ENCODE assay signal across 18 cellular contexts in the genomic region with DNA sequence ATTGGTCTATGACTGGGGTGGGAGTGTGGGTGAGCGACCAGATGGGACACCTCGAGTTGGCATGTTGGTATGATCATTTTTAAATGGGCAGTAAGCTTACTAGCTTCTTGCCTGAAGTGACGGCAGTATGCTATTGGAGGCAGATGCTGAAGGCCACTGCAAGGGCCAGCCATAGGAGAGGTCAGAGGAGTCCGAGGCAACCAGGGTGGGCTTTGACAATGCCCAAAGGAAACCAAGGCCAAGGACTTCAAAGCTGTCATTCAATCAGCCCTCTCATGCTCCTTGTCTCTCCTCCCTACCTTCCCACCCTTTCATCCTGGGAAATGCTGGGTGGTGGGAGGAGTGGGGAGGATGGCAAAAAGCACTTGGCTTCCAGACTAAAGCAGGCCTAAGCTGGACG. TPM values are rescaled to one million over a fixed set of nuclear protein-coding genes. Genes with fewer than 3 reads are reported as not detected.
DNase-seq lines count a peak whose midpoint lies in the region; ATAC-seq and TF ChIP-seq lines count a peak whose summit lies in the region.
"Had no signal": no experiment of that assay in that cellular context is flagged by ENCODE, and none has a peak within 500 bp of the region (broad histone marks: within the 10 kb centered on the region; RNA-seq: fewer than 3 reads in every experiment).

No MANE protein-coding gene starts in this region.

- H2AK5ac ChIP-seq in mesenchymal stem cell (ENCODE audit: low read length, severe bottlenecking): no peak overlapping the region

- H3K23ac ChIP-seq in mesenchymal stem cell (ENCODE audit: low read length in 2 of 2): no peak overlapping the region

- H3K9me3 Mint-ChIP-seq in endodermal cell: no peaks in the 10 kb centered on the region
- H3K9me3 Mint-ChIP-seq: CD4-positive, CD25-positive, alpha-beta regulatory T cell had no signal

- no peak for DNase-seq in AG04450 (ENCODE audit: low read depth, low spot score)
- DNase-seq in endodermal cell: no peak
- no peak for DNase-seq in mesenchymal stem cell
- DNase-seq in NCI-H1092 (lab: John Stamatoyannopoulos, UW): no peak
- DNase-seq in activated CD4-positive, CD25-positive, alpha-beta regulatory T cell (lab: John Stamatoyannopoulos, UW): no peak
- DNase-seq: CD4-positive, CD25-positive, alpha-beta regulatory T cell; COR-L47; H7; KBM-7; NCI-H1694 treated with DMSO at 0.1 percent for 48 hours; NCI-H226; NCI-H524; NCI-H82; PC-3; RPMI8226; SIG-M5 had no signal

- no peak overlapping the region for H2BK15ac ChIP-seq in mesenchymal stem cell (ENCODE audit: low read depth, poor library complexity, severe bottlenecking)

- no peak overlapping the region for H2BK5ac ChIP-seq in mesenchymal stem cell (ENCODE audit: low read depth, low read length, poor library complexity, severe bottlenecking)

- H3K36me3 Mint-ChIP-seq in endodermal cell (ENCODE audit: low read depth): no peaks in the 10 kb centered on the region
- H3K36me3 Mint-ChIP-seq: CD4-positive, CD25-positive, alpha-beta regulatory T cell had no signal

- H3K4me3 ChIP-seq in AG04450 (ENCODE audit: low read depth, low read length): no peak overlapping the region
- no peak overlapping the region for H3K4me3 ChIP-seq in HEK293 (ENCODE audit: low read depth, low read length)
- H3K4me3 ChIP-seq in endodermal cell (ENCODE audit: low read length): no peak overlapping the region
- H3K4me3 ChIP-seq in mesenchymal stem cell (ENCODE audit: insufficient read depth in 1 of 2, low read depth in 1 of 2, low read length in 2 of 2): no peak overlapping the region

- ATAC-seq in HG02840 (IDR thresholded peaks at IDR 0.05; ENCODE audit: low FRiP score, unreplicated experiment): no peak

- WGBS in endodermal cell (ENCODE audit: insufficient coverage in 1 of 2, insufficient read length in 1 of 2), 2 experiments: 94 to 96% methylated on average over 4 to 5 of the region's 5 CpGs
- 97% methylated on average over 4 of the region's 5 CpGs for WGBS in mesenchymal stem cell

- no peaks in the 10 kb centered on the region for H3K9me3 ChIP-seq in AG04450 (ENCODE audit: control insufficient read depth, insufficient read depth, low read length)
- H3K9me3 ChIP-seq in HEK293 (ENCODE audit: control insufficient read depth, insufficient read depth, low read depth, low read length): no peaks in the 10 kb centered on the region
- H3K9me3 ChIP-seq in endodermal cell (ENCODE audit: control insufficient read depth, low read length): no peaks in the 10 kb centered on the region
- no peaks in the 10 kb centered on the region for H3K9me3 ChIP-seq in mesenchymal stem cell (ENCODE audit: control insufficient read depth, low read length)

- H3K4ac ChIP-seq in mesenchymal stem cell (ENCODE audit: low read depth in 1 of 2, low read length in 2 of 2): no peak overlapping the region

- H3K36me3 ChIP-seq in HEK293 (ENCODE audit: control insufficient read depth in 2 of 2, insufficient read depth in 1 of 2, low read length in 2 of 2) (no peaks in the 10 kb centered on the region), endodermal cell (ENCODE audit: control insufficient read depth, insufficient read depth, low read length) (no peaks in the 10 kb centered on the region), mesenchymal stem cell (ENCODE audit: control insufficient read depth in 1 of 2, insufficient read depth in 2 of 2, low read depth in 1 of 2, low read length in 2 of 2) (peaks cover 0 to 9% of the 10 kb centered on the region in 2 experiments)

- H3K27ac ChIP-seq in AG04450 (ENCODE audit: low read depth, low read length) (peak overlapping the region; percentile 25), HEK293 (ENCODE audit: extremely low read depth, low read depth, low read length) (no peak overlapping the region), endodermal cell (ENCODE audit: low read depth, low read length) (no peak overlapping the region), mesenchymal stem cell (ENCODE audit: low read length, poor library complexity, severe bottlenecking) (no peak overlapping the region)

- CTCF ChIA-PET in AG04450 (lab: Charles Lee) (interaction anchor here (1.1 kb wide), 1 partner anchor 457 kb away, joined by 5 read pairs; no protein-coding TSS in a partner anchor), HEK293 (lab: Yijun Ruan, JAX) (interaction anchor here (1.0 to 1.5 kb wide), 4 partner anchors 10 to 457 kb away, joined by 3 to 5 read pairs (median 4); no protein-coding TSS in a partner anchor)

- no peaks in the 10 kb centered on the region for H3K27me3 Mint-ChIP-seq in endodermal cell (ENCODE audit: insufficient read depth)

- no peak overlapping the region for H3K14ac ChIP-seq in mesenchymal stem cell (ENCODE audit: low read length in 2 of 2)

- H3K18ac ChIP-seq in mesenchymal stem cell (ENCODE audit: low read depth in 1 of 2, low read length in 2 of 2): peak overlapping the region in 1 of 2 experiments; percentile 78

- H2BK12ac ChIP-seq in mesenchymal stem cell (ENCODE audit: low read length in 2 of 2): peak overlapping the region; percentile 14 to 66

- no peak overlapping the region for H4K91ac ChIP-seq in mesenchymal stem cell (ENCODE audit: low read length)

- TF ChIP-seq CTCF in AG04450 (IDR thresholded peaks at IDR 0.05; ENCODE audit: low read depth, low read length): no peak
- TF ChIP-seq CTCF in HEK293 (tag by site-specific recombination; IDR thresholded peaks at IDR 0.05): no peak
- TF ChIP-seq CTCF in endodermal cell (conservative IDR thresholded peaks at IDR 0.05): no peak

- H3K27me3 ChIP-seq in AG04450 (ENCODE audit: control insufficient read depth, insufficient read depth, low read length) (no peaks in the 10 kb centered on the region), endodermal cell (ENCODE audit: control insufficient read depth, insufficient read depth, low read length, poor library complexity, severe bottlenecking) (no peaks in the 10 kb centered on the region), mesenchymal stem cell (ENCODE audit: control insufficient read depth in 1 of 2, insufficient read depth in 1 of 2, low read length in 2 of 2) (no peaks in the 10 kb centered on the region)

- no peak overlapping the region for H4K8ac ChIP-seq in mesenchymal stem cell (ENCODE audit: low read length)

- H3K4me1 Mint-ChIP-seq in endodermal cell: peaks cover 52% of the 10 kb centered on the region

- no peaks in the 10 kb centered on the region for H3K79me1 ChIP-seq in mesenchymal stem cell (replicated peaks; ENCODE audit: low read length, poor library complexity, severe bottlenecking)

- H3K4me1 ChIP-seq in HEK293 (ENCODE audit: control insufficient read depth, insufficient read depth, low read length): peaks cover 10% of the 10 kb centered on the region
- peaks cover 25% of the 10 kb centered on the region for H3K4me1 ChIP-seq in endodermal cell (ENCODE audit: control insufficient read depth, insufficient read depth, low read length)
- no peaks in the 10 kb centered on the region for H3K4me1 ChIP-seq in mesenchymal stem cell (ENCODE audit: control insufficient read depth, insufficient read depth, low read depth, low read length)

- H3K4me2 ChIP-seq in mesenchymal stem cell (ENCODE audit: low read length, poor library complexity, severe bottlenecking): no peak overlapping the region

- peak overlapping the region; percentile 73 for H2AFZ ChIP-seq in mesenchymal stem cell (ENCODE audit: low read depth, low read length)

- POLR2A ChIA-PET in AG04450 (lab: Yijun Ruan, JAX) (interaction anchor here (0.6 to 1.2 kb wide), 3 partner anchors 15 to 244 kb away, joined by 3 read pairs; no protein-coding TSS in a partner anchor), HEK293 (lab: Yijun Ruan, JAX) (interaction anchor here (0.6 kb wide), 1 partner anchor 61 kb away, joined by 3 read pairs; no protein-coding TSS in a partner anchor)

- H3K27ac Mint-ChIP-seq in endodermal cell: peak overlapping the region; percentile 89
- H3K27ac Mint-ChIP-seq: CD4-positive, CD25-positive, alpha-beta regulatory T cell had no signal

- H3K4me3 Mint-ChIP-seq in endodermal cell: no peak overlapping the region
- H3K4me3 Mint-ChIP-seq: CD4-positive, CD25-positive, alpha-beta regulatory T cell had no signal

- no peak overlapping the region for H2BK120ac ChIP-seq in mesenchymal stem cell (ENCODE audit: low read depth, low read length)

- no peak overlapping the region for H3K9ac ChIP-seq in endodermal cell (ENCODE audit: extremely low read depth, low read length, poor library complexity, severe bottlenecking)
- no peak overlapping the region for H3K9ac ChIP-seq in mesenchymal stem cell (ENCODE audit: low read length)

TF ChIP-seq in HEK293, 187 proteins besides CTCF, POLR2A, EP300 and RAD21:
- no peak for TF ChIP-seq ZNF514 (tag by site-specific recombination; IDR thresholded peaks at IDR 0.05)
- no peak for TF ChIP-seq ZFP69B (tag by site-specific recombination; IDR thresholded peaks at IDR 0.05)
- TF ChIP-seq ZNF221 (tag by site-specific recombination; IDR thresholded peaks at IDR 0.05; ENCODE audit: borderline replicate concordance): no peak
- TF ChIP-seq ZFHX2 (tag by site-specific recombination; conservative IDR thresholded peaks at IDR 0.05): 0 out of 2 replicates have a peak, but pooled peaks have one; percentile 7
- no peak for TF ChIP-seq ZFP41 (tag by site-specific recombination; IDR thresholded peaks at IDR 0.05; ENCODE audit: borderline replicate concordance)
- TF ChIP-seq ZNF175 (tag by site-specific recombination; IDR thresholded peaks at IDR 0.05): no peak

RNA-seq across cellular contexts. Expression of a gene that starts 57.1 kb away (rescaled TPM):
- polyA plus RNA-seq in AG04450 (2011; rRNA removed): 233 and 306 TPM in 2 replicates
- polyA minus RNA-seq in AG04450 (2011; rRNA and poly(A)+ RNA removed): 94.4 and 134 TPM in 2 replicates
- total RNA-seq in endodermal cell: 10 to 100 TPM; 18.9 to 26.3 TPM
- 33.6 TPM for polyA plus RNA-seq in endodermal cell (2013, experiment 1 of 2)
- polyA plus RNA-seq in endodermal cell (2013, experiment 2 of 2): 34.9 TPM
- 137 TPM for polyA plus RNA-seq in mesenchymal stem cell (2013, experiment 1 of 2)
- polyA plus RNA-seq in mesenchymal stem cell (2013, experiment 2 of 2): 143 TPM
